10 cellular contexts compared by ENCODE assay signal in genomic region chr3:187025656-187026320, GRCh38.
DNase-seq lines count a peak whose midpoint lies in the region; ATAC-seq and TF ChIP-seq lines count a peak whose summit lies in the region.
"Had no signal": no experiment of that assay in that cellular context is flagged by ENCODE, and none has a peak within 500 bp of the region (broad histone marks: within the 10 kb centered on the region; RNA-seq: fewer than 3 reads in every experiment).

No MANE protein-coding gene starts in this region.

- peaks cover 82% of the 10 kb centered on the region for H3K4me1 ChIP-seq in CD4-positive, alpha-beta memory T cell (ENCODE audit: insufficient read depth, low read length)

- peak overlapping the region; percentile 57 to 89 for H3K4me3 ChIP-seq in CD4-positive, alpha-beta memory T cell (ENCODE audit: low read length in 2 of 2)
- H3K4me3 ChIP-seq: MG63 had no signal

- peaks cover 49 to 80% (median 62%) of the 10 kb centered on the region in 4 donors for H3K4me1 Mint-ChIP-seq in CD4-positive, alpha-beta memory T cell
- H3K4me1 Mint-ChIP-seq in immature natural killer cell: peaks cover 74 to 88% of the 10 kb centered on the region in 2 donors

- no peak for TF ChIP-seq CTCF in VCaP (conservative IDR thresholded peaks at IDR 0.05)

- H3K27me3 ChIP-seq in CD4-positive, alpha-beta memory T cell (ENCODE audit: insufficient read depth, low read length): no peaks in the 10 kb centered on the region
- H3K27me3 ChIP-seq: MG63 had no signal

- no peaks in the 10 kb centered on the region for H3K9me3 ChIP-seq in CD4-positive, alpha-beta memory T cell (ENCODE audit: control insufficient read depth in 1 of 2, low read length in 2 of 2)
- H3K9me3 ChIP-seq: MG63 had no signal

- peaks cover 21 to 24% of the 10 kb centered on the region in 2 donors for H3K36me3 Mint-ChIP-seq in CD4-positive, alpha-beta memory T cell
- peaks cover 0 to 6% (median 4%) of the 10 kb centered on the region in 3 donors for H3K36me3 Mint-ChIP-seq in immature natural killer cell

- H3K27ac Mint-ChIP-seq in CD4-positive, alpha-beta memory T cell: peak overlapping the region; percentile 86 to 98 (median 92)
- H3K27ac Mint-ChIP-seq in immature natural killer cell: peak overlapping the region; percentile 65 to 89 (median 81)

- peak overlapping the region; percentile 81 to 97 (median 92) for H3K4me3 Mint-ChIP-seq in CD4-positive, alpha-beta memory T cell
- H3K4me3 Mint-ChIP-seq in immature natural killer cell: peak overlapping the region; percentile 68 to 75 (median 71)

- no peaks in the 10 kb centered on the region for H3K36me3 ChIP-seq in CD4-positive, alpha-beta memory T cell (ENCODE audit: insufficient read depth, low read length)
- H3K36me3 ChIP-seq: MG63 had no signal

- H3K27ac ChIP-seq in CD4-positive, alpha-beta memory T cell (ENCODE audit: low read depth, low read length): peak overlapping the region; percentile 68
- H3K27ac ChIP-seq in VCaP: peak overlapping the region; percentile 36; the same call in 1 of the 2 replicates

- CTCF ChIA-PET in CD4-positive, alpha-beta memory T cell (lab: Charles Lee; ENCODE audit: partially characterized antibody): interaction anchor here (0.8 to 3.3 kb wide), 15 partner anchors 12 to 176 kb away, joined by 3 to 20 read pairs (median 7); partner anchors contain the start of gene RPL39L

- ATAC-seq in GM21786 (IDR thresholded peaks at IDR 0.05; ENCODE audit: unreplicated experiment) (peak; percentile 26), HG03469 (IDR thresholded peaks at IDR 0.05; ENCODE audit: unreplicated experiment) (no peak), HG03439 (IDR thresholded peaks at IDR 0.05; ENCODE audit: unreplicated experiment) (no peak)

- intact Hi-C loops in CD4-positive, alpha-beta memory T cell (cut with micrococcal nuclease): loop anchor here (2.0 to 5.0 kb wide), 4 partner anchors 37 to 1088 kb away; partner anchors contain the start of genes EIF4A2 and TRA2B

- peaks cover 0 to 2% (median 0%) of the 10 kb centered on the region in 8 donors for H3K9me3 Mint-ChIP-seq in CD4-positive, alpha-beta memory T cell
- no peaks in the 10 kb centered on the region for H3K9me3 Mint-ChIP-seq in immature natural killer cell

- POLR2A ChIA-PET in CD4-positive, alpha-beta memory T cell (lab: Charles Lee; ENCODE audit: partially characterized antibody): interaction anchor here (0.9 to 9.8 kb wide), 23 partner anchors 9 to 1088 kb away, joined by 3 to 176 read pairs (median 7); partner anchors contain the start of genes EIF4A2, RPL39L, ST6GAL1 and TRA2B

- H3K27me3 Mint-ChIP-seq in CD4-positive, alpha-beta memory T cell: no peaks in the 10 kb centered on the region
- peaks cover 0 to 2% (median 2%) of the 10 kb centered on the region in 3 donors for H3K27me3 Mint-ChIP-seq in immature natural killer cell (ENCODE audit: low read depth in 3 of 3)

- peak in 3 of 5 donors; percentile 18 to 49 (median 35) for DNase-seq in CD4-positive, alpha-beta memory T cell
- DNase-seq in immature natural killer cell: no peak
- DNase-seq in effector CD8-positive, alpha-beta T cell (lab: John Stamatoyannopoulos, UW): no peak
- no peak for DNase-seq in mucosa of gallbladder (ENCODE audit: low spot score)
- DNase-seq: DMS153, MG63 had no signal

Comparison
In these comparisons a context has a peak if more than half of its experiments do, and no peak if none do; other contexts are left out.
1. DNase-seq: peak in CD4-positive, alpha-beta memory T cell (3 of 5); none in immature natural killer cell (0 of 3), effector CD8-positive, alpha-beta T cell (single experiment) and mucosa of gallbladder (single experiment).